14 cellular contexts compared by ENCODE assay signal in the genomic region with DNA sequence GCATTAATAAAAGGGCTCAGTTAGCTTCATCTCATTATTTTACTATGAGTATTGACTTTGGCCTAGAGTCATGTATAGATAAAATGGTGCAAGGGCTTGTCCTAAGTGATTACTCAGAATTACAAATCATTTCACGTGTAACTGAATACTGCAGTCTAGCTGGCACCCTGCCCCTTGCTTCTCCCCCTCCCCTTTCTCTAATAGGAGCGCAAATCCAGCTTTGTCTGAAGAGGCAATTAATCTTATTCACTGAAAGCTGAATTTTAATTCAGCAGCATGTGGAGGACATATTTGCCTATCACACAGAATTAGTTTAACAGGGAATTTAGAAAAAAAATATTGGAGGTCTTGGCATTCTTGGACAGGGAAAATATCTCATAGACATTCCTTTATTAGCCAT.
A peak's percentile ranks its signal among the peaks of the same experiment; 100 is the strongest.
DNase-seq lines count a peak whose midpoint lies in the region; TF ChIP-seq lines count a peak whose summit lies in the region.
"Had no signal": no experiment of that assay in that cellular context is flagged by ENCODE, and none has a peak within 500 bp of the region (broad histone marks: within the 10 kb centered on the region; RNA-seq: fewer than 3 reads in every experiment).

No MANE protein-coding gene starts in this region.

- H3K9me3 Mint-ChIP-seq in nephron = no peaks in the 10 kb centered on the region
- H3K9me3 Mint-ChIP-seq: GM23338 had no signal

- H3K14ac ChIP-seq in neuronal stem cell (ENCODE audit: low read length) = no peak overlapping the region

- H3F3A ChIP-seq in SK-N-SH (replicated peaks; ENCODE audit: insufficient read depth) = no peaks in the 10 kb centered on the region

- no peak overlapping the region for H2BK12ac ChIP-seq in neuronal stem cell (ENCODE audit: low read length)

- no peaks in the 10 kb centered on the region for H4K20me1 ChIP-seq in SK-N-SH (ENCODE audit: insufficient read depth)

- no peak overlapping the region for H2BK15ac ChIP-seq in neuronal stem cell (ENCODE audit: low read length)

- H4K91ac ChIP-seq in neuronal stem cell (ENCODE audit: low read depth, low read length, poor library complexity) = no peak overlapping the region

- peak; percentile 10 for DNase-seq in HCEC 1CT
- peak; percentile 83 for DNase-seq in NCI-H2081 treated with DMSO at 0.1 percent for 48 hours (lab: John Stamatoyannopoulos, UW)
- DNase-seq in SK-N-SH = peak; percentile 22
- DNase-seq in activated T-cell treated with anti-CD3 and anti-CD28 coated beads for 4 hours = no peak
- no peak for DNase-seq in SKM-1 (lab: John Stamatoyannopoulos, UW; ENCODE audit: unreplicated experiment)
- DNase-seq in effector CD8-positive, alpha-beta T cell (lab: John Stamatoyannopoulos, UW) = no peak
- DNase-seq in neuronal stem cell (ENCODE audit: low spot score) = no peak
- DNase-seq: activated CD4-positive, alpha-beta T cell treated with anti-CD3 and anti-CD28 coated beads for 48 hours; DMS53 had no signal

- H3K23ac ChIP-seq in neuronal stem cell (ENCODE audit: low read depth, low read length, poor library complexity) = no peak overlapping the region

- H2AFZ ChIP-seq in SK-N-SH (ENCODE audit: low read depth) = no peak overlapping the region
- no peak overlapping the region for H2AFZ ChIP-seq in neuronal stem cell (ENCODE audit: low read length)
- H2AFZ ChIP-seq: GM23338 had no signal

- H3K9me2 ChIP-seq in SK-N-SH = no peaks in the 10 kb centered on the region

- H2BK120ac ChIP-seq in neuronal stem cell (ENCODE audit: low read depth, low read length) = no peak overlapping the region

- H3K79me2 ChIP-seq in SK-N-SH (ENCODE audit: insufficient read depth) = no peaks in the 10 kb centered on the region

- H3K36me3 Mint-ChIP-seq in nephron (ENCODE audit: low read depth) = no peaks in the 10 kb centered on the region
- H3K36me3 Mint-ChIP-seq: memory B cell had no signal

- H3K4me1 Mint-ChIP-seq in nephron = peaks cover 23% of the 10 kb centered on the region
- H3K4me1 Mint-ChIP-seq: memory B cell had no signal

- no peak overlapping the region for H4K8ac ChIP-seq in neuronal stem cell (ENCODE audit: low read depth, low read length)

- WGBS in SK-N-SH (ENCODE audit: low lambda C conversion rate) = 16% methylated on average over 2 of the region's 2 CpGs
- WGBS in neuronal stem cell (ENCODE audit: extremely low coverage in 2 of 2, insufficient read length in 2 of 2, insufficient replicate concordance in 1 of 2), 2 donors = no CpG with 5 or more reads among the region's 2 CpGs

- H3K4ac ChIP-seq in neuronal stem cell (ENCODE audit: low read length) = no peak overlapping the region

- H2BK5ac ChIP-seq in neuronal stem cell (ENCODE audit: low read length) = no peak overlapping the region

- H3K27ac ChIP-seq in SK-N-SH (ENCODE audit: low read depth in 2 of 2, low read length in 1 of 2) (peak overlapping the region; percentile 11 to 83; a peak in 1 of 4 replicates), neuronal stem cell (replicated peaks; ENCODE audit: low read length) (no peak overlapping the region)
- H3K27ac ChIP-seq: breast epithelium had no signal

- TF ChIP-seq CTCF in SK-N-SH (IDR thresholded peaks at IDR 0.05) (no peak), nephron (IDR thresholded peaks at IDR 0.05; ENCODE audit: unreplicated experiment in 3 of 3) (no peak)

- no peak overlapping the region for H2AK5ac ChIP-seq in neuronal stem cell (ENCODE audit: low read depth, low read length)

- no peak for TF ChIP-seq RAD21 in SK-N-SH (IDR thresholded peaks at IDR 0.05; ENCODE audit: low read length)

- no peaks in the 10 kb centered on the region for H3K79me1 ChIP-seq in neuronal stem cell (ENCODE audit: low read depth, low read length)

- H3K4me2 ChIP-seq in SK-N-SH = peak overlapping the region; percentile 22; the same call in 1 of the 2 replicates
- H3K4me2 ChIP-seq in neuronal stem cell (ENCODE audit: insufficient read depth, low read length, poor library complexity, severe bottlenecking) = no peak overlapping the region
- H3K4me2 ChIP-seq: GM23338 had no signal

- no peak overlapping the region for H3K9ac ChIP-seq in SK-N-SH
- H3K9ac ChIP-seq in neuronal stem cell (ENCODE audit: low read depth, low read length, poor library complexity) = no peak overlapping the region

- H3K27me3 ChIP-seq in SK-N-SH (ENCODE audit: insufficient read depth) (no peaks in the 10 kb centered on the region), neuronal stem cell (ENCODE audit: control insufficient read depth in 3 of 3, insufficient read depth in 3 of 3, low read depth in 1 of 3, low read length in 3 of 3) (no peaks in the 10 kb centered on the region)
- H3K27me3 ChIP-seq: breast epithelium had no signal

- H3K4me3 Mint-ChIP-seq in nephron = no peak overlapping the region
- H3K4me3 Mint-ChIP-seq: GM23338, memory B cell had no signal

- H3K9me3 ChIP-seq in SK-N-SH (no peaks in the 10 kb centered on the region), neuronal stem cell (replicated peaks in 1 of 2; ENCODE audit: control insufficient read depth in 2 of 2, insufficient read depth in 1 of 2, low read depth in 1 of 2, low read length in 2 of 2) (no peaks in the 10 kb centered on the region)
- H3K9me3 ChIP-seq: breast epithelium had no signal

- H3K18ac ChIP-seq in neuronal stem cell (ENCODE audit: low read length) = no peak overlapping the region

- no peak overlapping the region for H3K4me3 ChIP-seq in SK-N-SH (ENCODE audit: low read depth in 2 of 2, low read length in 1 of 2)
- no peak overlapping the region for H3K4me3 ChIP-seq in neuronal stem cell (ENCODE audit: low read length in 2 of 2)
- H3K4me3 ChIP-seq: breast epithelium, GM23338 had no signal

- no peaks in the 10 kb centered on the region for H3K27me3 Mint-ChIP-seq in nephron (ENCODE audit: low read depth)
- H3K27me3 Mint-ChIP-seq: memory B cell had no signal

- TF ChIP-seq EP300 in SK-N-SH (IDR thresholded peaks at IDR 0.05; ENCODE audit: borderline replicate concordance in 1 of 2, low read depth in 1 of 2, low read length in 1 of 2) = peak; percentile 81 to 93

- H3K4me1 ChIP-seq in SK-N-SH (ENCODE audit: control insufficient read depth in 1 of 2, insufficient read depth in 2 of 2, low read depth in 1 of 2, low read length in 1 of 2) = peaks cover 13 to 17% of the 10 kb centered on the region in 2 experiments
- no peaks in the 10 kb centered on the region for H3K4me1 ChIP-seq in neuronal stem cell (ENCODE audit: control insufficient read depth in 2 of 2, insufficient read depth in 1 of 2, low read depth in 1 of 2, low read length in 2 of 2)
- H3K4me1 ChIP-seq: breast epithelium had no signal

- POLR2A ChIA-PET in SK-N-SH (lab: Yijun Ruan, JAX) = no interaction called here

- CTCF ChIA-PET in SK-N-SH (lab: Yijun Ruan, JAX) = no interaction called here

- H3K27ac Mint-ChIP-seq in nephron = peak overlapping the region; percentile 5 to 81 (median 58)
- H3K27ac Mint-ChIP-seq: activated T-helper 2 cell treated with anti-CD3 and anti-CD28 coated beads, Interferon-gamma antibody, Interleukin-2, Interleukin-4, amounts not matched to agents 10 μg/mL and 5 μg/mL and 100 μg/mL, durations not matched to agents 14 hours and 24 hours and 36 hours; GM23338; memory B cell had no signal

- H3K36me3 ChIP-seq in SK-N-SH (replicated peaks in 1 of 2; ENCODE audit: control insufficient read depth in 1 of 2, insufficient read depth in 2 of 2, low read length in 1 of 2) = no peaks in the 10 kb centered on the region
- no peaks in the 10 kb centered on the region for H3K36me3 ChIP-seq in neuronal stem cell (replicated peaks in 1 of 2; ENCODE audit: control insufficient read depth in 2 of 2, insufficient read depth in 2 of 2, low read length in 2 of 2)
- H3K36me3 ChIP-seq: breast epithelium had no signal

TF ChIP-seq in SK-N-SH, 30 proteins besides CTCF, POLR2A, EP300 and RAD21 (continues in another document):
- TF ChIP-seq CHD2 (IDR thresholded peaks at IDR 0.05; ENCODE audit: low read length, partially characterized antibody) = no peak
- no peak; the same call in 1 of the 2 replicates for TF ChIP-seq RCOR1 (IDR thresholded peaks at IDR 0.05; ENCODE audit: low read length)
- peak; percentile 31; the same call in 1 of the 2 replicates for TF ChIP-seq RXRA (IDR thresholded peaks at IDR 0.05; ENCODE audit: borderline replicate concordance, low read depth)
- TF ChIP-seq, protein P1, sequence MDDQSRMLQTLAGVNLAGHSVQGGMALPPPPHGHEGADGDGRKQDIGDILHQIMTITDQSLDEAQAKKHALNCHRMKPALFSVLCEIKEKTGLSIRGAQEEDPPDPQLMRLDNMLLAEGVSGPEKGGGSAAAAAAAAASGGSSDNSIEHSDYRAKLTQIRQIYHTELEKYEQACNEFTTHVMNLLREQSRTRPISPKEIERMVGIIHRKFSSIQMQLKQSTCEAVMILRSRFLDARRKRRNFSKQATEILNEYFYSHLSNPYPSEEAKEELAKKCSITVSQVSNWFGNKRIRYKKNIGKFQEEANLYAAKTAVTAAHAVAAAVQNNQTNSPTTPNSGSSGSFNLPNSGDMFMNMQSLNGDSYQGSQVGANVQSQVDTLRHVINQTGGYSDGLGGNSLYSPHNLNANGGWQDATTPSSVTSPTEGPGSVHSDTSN (IDR thresholded peaks at IDR 0.05) = peak; percentile 96
- no peak for TF ChIP-seq MXI1 (IDR thresholded peaks at IDR 0.05; ENCODE audit: low read depth, low read length)
- TF ChIP-seq, protein P2, sequence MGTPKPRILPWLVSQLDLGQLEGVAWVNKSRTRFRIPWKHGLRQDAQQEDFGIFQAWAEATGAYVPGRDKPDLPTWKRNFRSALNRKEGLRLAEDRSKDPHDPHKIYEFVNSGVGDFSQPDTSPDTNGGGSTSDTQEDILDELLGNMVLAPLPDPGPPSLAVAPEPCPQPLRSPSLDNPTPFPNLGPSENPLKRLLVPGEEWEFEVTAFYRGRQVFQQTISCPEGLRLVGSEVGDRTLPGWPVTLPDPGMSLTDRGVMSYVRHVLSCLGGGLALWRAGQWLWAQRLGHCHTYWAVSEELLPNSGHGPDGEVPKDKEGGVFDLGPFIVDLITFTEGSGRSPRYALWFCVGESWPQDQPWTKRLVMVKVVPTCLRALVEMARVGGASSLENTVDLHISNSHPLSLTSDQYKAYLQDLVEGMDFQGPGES (IDR thresholded peaks at IDR 0.05; ENCODE audit: low read depth, low read length) = no peak
- TF ChIP-seq TAF1 (IDR thresholded peaks at IDR 0.05; ENCODE audit: borderline replicate concordance, low read depth, low read length) = no peak
- TF ChIP-seq FOXM1 (IDR thresholded peaks at IDR 0.05; ENCODE audit: low read depth) = peak; percentile 72; the same call in 1 of the 2 replicates
- no peak for TF ChIP-seq EZH2phosphoT487 (IDR thresholded peaks at IDR 0.05; ENCODE audit: borderline replicate concordance, low read depth)
- peak; percentile 96 for TF ChIP-seq NFIC (IDR thresholded peaks at IDR 0.05; ENCODE audit: borderline replicate concordance)
- TF ChIP-seq NRF1 (IDR thresholded peaks at IDR 0.05; ENCODE audit: low read depth, low read length) = no peak
- no peak for TF ChIP-seq YY1 (IDR thresholded peaks at IDR 0.05; ENCODE audit: low read depth)

Comparison
In these comparisons a context has a peak if more than half of its experiments do, and no peak if none do; other contexts are left out.
1. DNase-seq: peak in HCEC 1CT (single experiment), NCI-H2081 treated with DMSO at 0.1 percent for 48 hours (single experiment) and SK-N-SH (single experiment); none in activated T-cell treated with anti-CD3 and anti-CD28 coated beads for 4 hours (single experiment), SKM-1 (single experiment), effector CD8-positive, alpha-beta T cell (single experiment) and neuronal stem cell (single experiment).